In genomic region chr10:47031251-47031952, GRCh38 we compare ENCODE assay signal across 9 cellular contexts.
DNase-seq lines count a peak whose midpoint lies in the region; ATAC-seq and TF ChIP-seq lines count a peak whose summit lies in the region.
"Had no signal": no experiment of that assay in that cellular context is flagged by ENCODE, and none has a peak within 500 bp of the region (broad histone marks: within the 10 kb centered on the region; RNA-seq: fewer than 3 reads in every experiment).

No MANE protein-coding gene starts in this region.

- H3K79me2 ChIP-seq in Loucy (ENCODE audit: insufficient read depth, low read length), result no peaks in the 10 kb centered on the region

- no peaks in the 10 kb centered on the region for H3K9me3 Mint-ChIP-seq in osteocyte (ENCODE audit: unreplicated experiment)

- H3K36me3 Mint-ChIP-seq in osteocyte (ENCODE audit: unreplicated experiment), result no peaks in the 10 kb centered on the region
- H3K36me3 Mint-ChIP-seq: activated naive CD8-positive, alpha-beta T cell; naive thymus-derived CD8-positive, alpha-beta T cell had no signal

- ATAC-seq in GM21737 (IDR thresholded peaks at IDR 0.05; ENCODE audit: unreplicated experiment), result no peak
- ATAC-seq in GM18519 (IDR thresholded peaks at IDR 0.05; ENCODE audit: low FRiP score, unreplicated experiment), result no peak
- ATAC-seq: naive thymus-derived CD8-positive, alpha-beta T cell had no signal

- DNase-seq in ELR (ENCODE audit: low read depth), result peak; percentile 35
- DNase-seq in epithelial cell of esophagus (ENCODE audit: low read depth), result peak; percentile 24
- DNase-seq in osteocyte (ENCODE audit: extremely low spot score, unreplicated experiment), result peak; percentile 62
- DNase-seq in HPDE6-E6E7 (ENCODE audit: extremely low spot score), result no peak

- H3K27ac Mint-ChIP-seq in osteocyte (ENCODE audit: unreplicated experiment), result no peak overlapping the region
- H3K27ac Mint-ChIP-seq: activated naive CD8-positive, alpha-beta T cell had no signal

- TF ChIP-seq CTCF in Loucy (conservative IDR thresholded peaks at IDR 0.05; ENCODE audit: low read length), result peak; percentile 55
- TF ChIP-seq CTCF in epithelial cell of esophagus (IDR thresholded peaks at IDR 0.05; ENCODE audit: insufficient read depth, low read depth, low read length, missing control alignments), result peak; percentile 3
- no peak for TF ChIP-seq CTCF in osteocyte (IDR thresholded peaks at IDR 0.05)

- H3K27me3 ChIP-seq in Loucy (ENCODE audit: insufficient read depth, low read length, poor library complexity, severe bottlenecking), result no peaks in the 10 kb centered on the region

- no peaks in the 10 kb centered on the region for H3K9me3 ChIP-seq in Loucy (ENCODE audit: insufficient read depth, low read depth, low read length)

- no peak overlapping the region for H3K4me3 ChIP-seq in Loucy (ENCODE audit: low read length, poor library complexity, severe bottlenecking)
- H3K4me3 ChIP-seq in epithelial cell of esophagus (ENCODE audit: low read length), result no peak overlapping the region

- H3K9me2 ChIP-seq in Loucy (replicated peaks; ENCODE audit: low read depth, low read length), result no peaks in the 10 kb centered on the region

- no peak overlapping the region for H2AFZ ChIP-seq in Loucy (ENCODE audit: low read length)

- no peaks in the 10 kb centered on the region for H3K36me3 ChIP-seq in Loucy (ENCODE audit: insufficient read depth, low read length)

- no peaks in the 10 kb centered on the region for H3K4me1 Mint-ChIP-seq in osteocyte (ENCODE audit: unreplicated experiment)

- H3K27me3 Mint-ChIP-seq in osteocyte (ENCODE audit: unreplicated experiment), result peaks cover 3% of the 10 kb centered on the region
- H3K27me3 Mint-ChIP-seq: activated naive CD8-positive, alpha-beta T cell; naive thymus-derived CD8-positive, alpha-beta T cell had no signal

- H3F3A ChIP-seq in Loucy (ENCODE audit: low read depth), result no peaks in the 10 kb centered on the region

- no peak overlapping the region for H3K4me3 Mint-ChIP-seq in osteocyte (ENCODE audit: unreplicated experiment)
- H3K4me3 Mint-ChIP-seq: activated naive CD8-positive, alpha-beta T cell; naive thymus-derived CD8-positive, alpha-beta T cell had no signal

- no peak overlapping the region for H3K9ac ChIP-seq in Loucy (ENCODE audit: low read depth, low read length, poor library complexity, severe bottlenecking)

- no peak overlapping the region for H3K4me2 ChIP-seq in Loucy (ENCODE audit: low read depth, low read length, poor library complexity, severe bottlenecking)

- H3K4me1 ChIP-seq in Loucy (ENCODE audit: insufficient read depth, low read length, poor library complexity, severe bottlenecking), result no peaks in the 10 kb centered on the region

- no peaks in the 10 kb centered on the region for H4K20me1 ChIP-seq in Loucy (ENCODE audit: insufficient read depth, low read length, poor library complexity, severe bottlenecking)
